ENCODE assay signal across 2 cellular contexts in the genomic region with DNA sequence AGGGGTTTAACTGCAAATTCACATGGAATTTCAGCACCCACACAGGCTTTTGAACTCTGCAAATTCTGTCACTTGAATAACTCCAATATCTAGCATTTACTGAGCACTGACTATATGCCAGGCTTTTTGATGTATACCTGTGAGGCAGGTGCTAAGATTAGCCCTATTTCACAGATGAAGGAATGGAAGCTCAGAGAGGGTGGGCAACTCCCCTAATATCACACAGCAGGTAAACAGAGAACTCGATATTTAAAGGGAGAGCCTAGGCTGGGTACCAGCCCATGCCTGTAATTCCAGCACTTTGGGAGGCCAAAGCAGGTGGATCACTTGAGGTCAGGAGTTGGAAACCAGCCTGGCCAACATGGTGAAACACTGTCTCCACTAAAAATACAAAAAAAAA. TPM values are rescaled to one million over a fixed set of nuclear protein-coding genes. Genes with fewer than 3 reads are reported as not detected.
"Had no signal": no experiment of that assay in that cellular context is flagged by ENCODE, and none has a peak within 500 bp of the region (broad histone marks: within the 10 kb centered on the region; RNA-seq: fewer than 3 reads in every experiment).

No MANE protein-coding gene starts in this region.

RNA-seq across cellular contexts. Expression of gene CES5A, which starts 17.5 kb away (rescaled TPM):
- total RNA-seq: G401, GM12878 had no signal

RNA-seq across cellular contexts. Expression of gene CES1, which starts 24.8 kb away (rescaled TPM):
- total RNA-seq: G401 had no signal
